In the genomic region with DNA sequence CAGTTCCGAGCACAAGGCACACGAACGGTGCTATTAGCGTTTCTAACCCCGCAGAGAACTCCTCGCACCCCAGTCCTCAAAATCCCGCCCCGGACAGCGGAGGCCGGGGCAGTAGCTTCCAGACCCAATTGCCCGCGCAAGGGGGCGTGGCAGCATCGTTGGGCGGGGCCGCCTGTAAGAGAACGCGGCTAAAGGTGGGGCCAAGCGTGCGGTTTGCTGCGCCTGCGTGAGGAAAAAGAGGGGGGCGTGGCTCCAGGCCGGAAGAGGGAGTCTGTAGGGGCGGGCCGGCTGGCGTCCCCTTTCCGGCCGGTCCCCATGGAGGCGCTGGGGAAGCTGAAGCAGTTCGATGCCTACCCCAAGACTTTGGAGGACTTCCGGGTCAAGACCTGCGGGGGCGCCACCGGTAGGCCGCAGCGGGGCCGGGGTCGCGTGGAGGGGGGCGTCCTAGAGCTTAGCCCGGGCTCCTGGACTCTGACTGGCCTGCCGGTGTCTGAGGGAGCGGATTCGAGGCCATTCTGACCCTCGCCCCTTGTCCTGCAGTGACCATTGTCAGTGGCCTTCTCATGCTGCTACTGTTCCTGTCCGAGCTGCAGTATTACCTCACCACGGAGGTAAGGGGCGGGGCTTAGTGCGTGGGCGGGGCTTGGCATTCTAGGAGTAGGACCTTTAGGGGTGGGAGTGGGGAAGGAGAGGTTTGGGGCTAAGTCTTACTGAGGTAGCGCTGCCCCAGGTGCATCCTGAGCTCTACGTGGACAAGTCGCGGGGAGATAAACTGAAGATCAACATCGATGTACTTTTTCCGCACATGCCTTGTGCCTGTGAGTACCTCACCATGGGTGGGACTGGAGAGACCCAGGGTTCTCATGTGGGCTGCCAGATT, we compare ENCODE assay signal across 1 cellular context.
TF ChIP-seq lines count a peak whose summit lies in the region.

A gene (plus strand): TSS at position 296 of the 880 bp plus-strand sequence. CDS start 20 bp downstream, at position 316.

TF ChIP-seq in GM23338, 12 proteins besides CTCF, POLR2A, EP300 and RAD21:
- TF ChIP-seq, protein P1, sequence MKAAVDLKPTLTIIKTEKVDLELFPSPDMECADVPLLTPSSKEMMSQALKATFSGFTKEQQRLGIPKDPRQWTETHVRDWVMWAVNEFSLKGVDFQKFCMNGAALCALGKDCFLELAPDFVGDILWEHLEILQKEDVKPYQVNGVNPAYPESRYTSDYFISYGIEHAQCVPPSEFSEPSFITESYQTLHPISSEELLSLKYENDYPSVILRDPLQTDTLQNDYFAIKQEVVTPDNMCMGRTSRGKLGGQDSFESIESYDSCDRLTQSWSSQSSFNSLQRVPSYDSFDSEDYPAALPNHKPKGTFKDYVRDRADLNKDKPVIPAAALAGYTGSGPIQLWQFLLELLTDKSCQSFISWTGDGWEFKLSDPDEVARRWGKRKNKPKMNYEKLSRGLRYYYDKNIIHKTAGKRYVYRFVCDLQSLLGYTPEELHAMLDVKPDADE (IDR thresholded peaks at IDR 0.05) = peak; percentile 66
- TF ChIP-seq JUNB (IDR thresholded peaks at IDR 0.05; ENCODE audit: unreplicated experiment) (no peak), NANOG (IDR thresholded peaks at IDR 0.05; ENCODE audit: borderline replicate concordance) (no peak), POLR2AphosphoS5 (IDR thresholded peaks at IDR 0.05; ENCODE audit: low read depth) (peak; percentile 71), ZNF114 (CRISPR knock-in tag; IDR thresholded peaks at IDR 0.05) (no peak)
- TF ChIP-seq, protein P2, sequence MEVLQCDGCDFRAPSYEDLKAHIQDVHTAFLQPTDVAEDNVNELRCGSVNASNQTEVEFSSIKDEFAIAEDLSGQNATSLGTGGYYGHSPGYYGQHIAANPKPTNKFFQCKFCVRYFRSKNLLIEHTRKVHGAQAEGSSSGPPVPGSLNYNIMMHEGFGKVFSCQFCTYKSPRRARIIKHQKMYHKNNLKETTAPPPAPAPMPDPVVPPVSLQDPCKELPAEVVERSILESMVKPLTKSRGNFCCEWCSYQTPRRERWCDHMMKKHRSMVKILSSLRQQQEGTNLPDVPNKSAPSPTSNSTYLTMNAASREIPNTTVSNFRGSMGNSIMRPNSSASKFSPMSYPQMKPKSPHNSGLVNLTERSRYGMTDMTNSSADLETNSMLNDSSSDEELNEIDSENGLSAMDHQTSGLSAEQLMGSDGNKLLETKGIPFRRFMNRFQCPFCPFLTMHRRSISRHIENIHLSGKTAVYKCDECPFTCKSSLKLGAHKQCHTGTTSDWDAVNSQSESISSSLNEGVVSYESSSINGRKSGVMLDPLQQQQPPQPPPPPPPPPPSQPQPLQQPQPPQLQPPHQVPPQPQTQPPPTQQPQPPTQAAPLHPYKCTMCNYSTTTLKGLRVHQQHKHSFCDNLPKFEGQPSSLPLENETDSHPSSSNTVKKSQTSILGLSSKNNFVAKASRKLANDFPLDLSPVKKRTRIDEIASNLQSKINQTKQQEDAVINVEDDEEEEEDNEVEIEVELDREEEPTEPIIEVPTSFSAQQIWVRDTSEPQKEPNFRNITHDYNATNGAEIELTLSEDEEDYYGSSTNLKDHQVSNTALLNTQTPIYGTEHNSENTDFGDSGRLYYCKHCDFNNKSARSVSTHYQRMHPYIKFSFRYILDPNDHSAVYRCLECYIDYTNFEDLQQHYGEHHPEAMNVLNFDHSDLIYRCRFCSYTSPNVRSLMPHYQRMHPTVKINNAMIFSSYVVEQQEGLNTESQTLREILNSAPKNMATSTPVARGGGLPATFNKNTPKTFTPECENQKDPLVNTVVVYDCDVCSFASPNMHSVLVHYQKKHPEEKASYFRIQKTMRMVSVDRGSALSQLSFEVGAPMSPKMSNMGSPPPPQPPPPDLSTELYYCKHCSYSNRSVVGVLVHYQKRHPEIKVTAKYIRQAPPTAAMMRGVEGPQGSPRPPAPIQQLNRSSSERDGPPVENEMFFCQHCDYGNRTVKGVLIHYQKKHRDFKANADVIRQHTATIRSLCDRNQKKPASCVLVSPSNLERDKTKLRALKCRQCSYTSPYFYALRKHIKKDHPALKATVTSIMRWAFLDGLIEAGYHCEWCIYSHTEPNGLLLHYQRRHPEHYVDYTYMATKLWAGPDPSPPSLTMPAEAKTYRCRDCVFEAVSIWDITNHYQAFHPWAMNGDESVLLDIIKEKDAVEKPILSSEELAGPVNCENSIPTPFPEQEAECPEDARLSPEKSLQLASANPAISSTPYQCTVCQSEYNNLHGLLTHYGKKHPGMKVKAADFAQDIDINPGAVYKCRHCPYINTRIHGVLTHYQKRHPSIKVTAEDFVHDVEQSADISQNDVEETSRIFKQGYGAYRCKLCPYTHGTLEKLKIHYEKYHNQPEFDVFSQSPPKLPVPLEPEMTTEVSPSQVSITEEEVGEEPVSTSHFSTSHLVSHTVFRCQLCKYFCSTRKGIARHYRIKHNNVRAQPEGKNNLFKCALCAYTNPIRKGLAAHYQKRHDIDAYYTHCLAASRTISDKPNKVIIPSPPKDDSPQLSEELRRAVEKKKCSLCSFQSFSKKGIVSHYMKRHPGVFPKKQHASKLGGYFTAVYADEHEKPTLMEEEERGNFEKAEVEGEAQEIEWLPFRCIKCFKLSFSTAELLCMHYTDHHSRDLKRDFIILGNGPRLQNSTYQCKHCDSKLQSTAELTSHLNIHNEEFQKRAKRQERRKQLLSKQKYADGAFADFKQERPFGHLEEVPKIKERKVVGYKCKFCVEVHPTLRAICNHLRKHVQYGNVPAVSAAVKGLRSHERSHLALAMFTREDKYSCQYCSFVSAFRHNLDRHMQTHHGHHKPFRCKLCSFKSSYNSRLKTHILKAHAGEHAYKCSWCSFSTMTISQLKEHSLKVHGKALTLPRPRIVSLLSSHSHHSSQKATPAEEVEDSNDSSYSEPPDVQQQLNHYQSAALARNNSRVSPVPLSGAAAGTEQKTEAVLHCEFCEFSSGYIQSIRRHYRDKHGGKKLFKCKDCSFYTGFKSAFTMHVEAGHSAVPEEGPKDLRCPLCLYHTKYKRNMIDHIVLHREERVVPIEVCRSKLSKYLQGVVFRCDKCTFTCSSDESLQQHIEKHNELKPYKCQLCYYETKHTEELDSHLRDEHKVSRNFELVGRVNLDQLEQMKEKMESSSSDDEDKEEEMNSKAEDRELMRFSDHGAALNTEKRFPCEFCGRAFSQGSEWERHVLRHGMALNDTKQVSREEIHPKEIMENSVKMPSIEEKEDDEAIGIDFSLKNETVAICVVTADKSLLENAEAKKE (CRISPR knock-in tag; IDR thresholded peaks at IDR 0.05) = no peak
- TF ChIP-seq, protein P3, sequence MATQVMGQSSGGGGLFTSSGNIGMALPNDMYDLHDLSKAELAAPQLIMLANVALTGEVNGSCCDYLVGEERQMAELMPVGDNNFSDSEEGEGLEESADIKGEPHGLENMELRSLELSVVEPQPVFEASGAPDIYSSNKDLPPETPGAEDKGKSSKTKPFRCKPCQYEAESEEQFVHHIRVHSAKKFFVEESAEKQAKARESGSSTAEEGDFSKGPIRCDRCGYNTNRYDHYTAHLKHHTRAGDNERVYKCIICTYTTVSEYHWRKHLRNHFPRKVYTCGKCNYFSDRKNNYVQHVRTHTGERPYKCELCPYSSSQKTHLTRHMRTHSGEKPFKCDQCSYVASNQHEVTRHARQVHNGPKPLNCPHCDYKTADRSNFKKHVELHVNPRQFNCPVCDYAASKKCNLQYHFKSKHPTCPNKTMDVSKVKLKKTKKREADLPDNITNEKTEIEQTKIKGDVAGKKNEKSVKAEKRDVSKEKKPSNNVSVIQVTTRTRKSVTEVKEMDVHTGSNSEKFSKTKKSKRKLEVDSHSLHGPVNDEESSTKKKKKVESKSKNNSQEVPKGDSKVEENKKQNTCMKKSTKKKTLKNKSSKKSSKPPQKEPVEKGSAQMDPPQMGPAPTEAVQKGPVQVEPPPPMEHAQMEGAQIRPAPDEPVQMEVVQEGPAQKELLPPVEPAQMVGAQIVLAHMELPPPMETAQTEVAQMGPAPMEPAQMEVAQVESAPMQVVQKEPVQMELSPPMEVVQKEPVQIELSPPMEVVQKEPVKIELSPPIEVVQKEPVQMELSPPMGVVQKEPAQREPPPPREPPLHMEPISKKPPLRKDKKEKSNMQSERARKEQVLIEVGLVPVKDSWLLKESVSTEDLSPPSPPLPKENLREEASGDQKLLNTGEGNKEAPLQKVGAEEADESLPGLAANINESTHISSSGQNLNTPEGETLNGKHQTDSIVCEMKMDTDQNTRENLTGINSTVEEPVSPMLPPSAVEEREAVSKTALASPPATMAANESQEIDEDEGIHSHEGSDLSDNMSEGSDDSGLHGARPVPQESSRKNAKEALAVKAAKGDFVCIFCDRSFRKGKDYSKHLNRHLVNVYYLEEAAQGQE (IDR thresholded peaks at IDR 0.05; ENCODE audit: unreplicated experiment) = no peak
